In the genomic region with DNA sequence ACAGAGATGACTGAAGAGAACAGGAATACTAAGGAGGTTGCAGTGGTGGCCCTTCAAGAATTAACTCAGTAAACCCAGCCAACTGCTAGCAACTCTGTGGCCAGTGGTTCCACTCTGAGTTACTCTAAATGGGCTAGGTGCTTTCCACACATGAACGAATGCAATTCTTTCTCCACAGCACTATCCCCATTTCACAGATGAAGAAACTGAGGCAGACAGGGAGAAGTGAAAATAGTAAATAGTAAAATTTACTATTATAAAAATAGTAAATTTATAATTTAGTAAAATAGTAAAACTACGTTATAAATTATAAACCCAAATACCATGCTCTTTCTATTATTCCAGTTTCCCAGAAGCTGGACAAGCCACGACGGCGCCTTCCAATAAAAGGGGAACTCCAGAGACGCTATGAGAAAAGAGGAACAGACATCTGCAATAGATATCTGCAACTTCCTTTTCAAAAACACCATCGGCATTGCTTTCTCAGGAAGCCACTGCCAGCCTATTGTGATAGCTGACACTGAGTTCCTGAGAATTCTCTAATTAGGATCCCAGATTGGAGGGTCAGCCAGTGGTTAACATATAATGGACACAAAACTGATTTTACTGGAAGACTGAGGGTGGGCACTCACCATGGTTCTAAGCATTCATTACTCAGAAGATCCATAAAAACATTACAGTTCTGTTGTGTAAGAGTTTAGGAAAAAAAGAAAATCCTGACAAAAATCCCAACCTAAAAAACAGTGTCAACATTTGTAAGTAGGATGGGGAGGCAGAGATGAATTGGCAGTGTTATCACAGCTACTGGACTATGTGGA, we compare ENCODE assay signal across 10 cellular contexts. TPM values are rescaled to one million over a fixed set of nuclear protein-coding genes. Genes with fewer than 3 reads are reported as not detected.
A peak's percentile ranks its signal among the peaks of the same experiment; 100 is the strongest.
DNase-seq lines count a peak whose midpoint lies in the region; ATAC-seq lines count a peak whose summit lies in the region.
"Had no signal": no experiment of that assay in that cellular context is flagged by ENCODE, and none has a peak within 500 bp of the region (broad histone marks: within the 10 kb centered on the region; RNA-seq: fewer than 3 reads in every experiment).

No MANE protein-coding gene starts in this region.

- no peaks in the 10 kb centered on the region for H3K27me3 Mint-ChIP-seq in activated T-helper 1 cell treated with anti-CD3 and anti-CD28 coated beads, Interleukin-12 subunit alpha, Interleukin-12 subunit beta, Interleukin-2, Interleukin-4 antibody, amounts not matched to agents 30 ng/mL and 10 ng/mL and 1 ng/mL, durations not matched to agents 14 hours and 24 hours and 36 hours (ENCODE audit: insufficient read depth)

- ATAC-seq in HG02852 (IDR thresholded peaks at IDR 0.05; ENCODE audit: unreplicated experiment) (peak; percentile 41), HG03095 (IDR thresholded peaks at IDR 0.05; ENCODE audit: unreplicated experiment) (no peak)

- no peaks in the 10 kb centered on the region for H3K9me3 Mint-ChIP-seq in activated T-helper 1 cell treated with anti-CD3 and anti-CD28 coated beads, Interleukin-12 subunit alpha, Interleukin-12 subunit beta, Interleukin-2, Interleukin-4 antibody, amounts not matched to agents 30 ng/mL and 10 ng/mL and 1 ng/mL, durations not matched to agents 14 hours and 24 hours and 36 hours

- peak overlapping the region; percentile 81 for H3K27ac Mint-ChIP-seq in activated T-helper 1 cell treated with anti-CD3 and anti-CD28 coated beads, Interleukin-12 subunit alpha, Interleukin-12 subunit beta, Interleukin-2, Interleukin-4 antibody, amounts not matched to agents 30 ng/mL and 10 ng/mL and 1 ng/mL, durations not matched to agents 14 hours and 24 hours and 36 hours

- peak overlapping the region; percentile 52 for H3K4me3 Mint-ChIP-seq in activated T-helper 1 cell treated with anti-CD3 and anti-CD28 coated beads, Interleukin-12 subunit alpha, Interleukin-12 subunit beta, Interleukin-2, Interleukin-4 antibody, amounts not matched to agents 30 ng/mL and 10 ng/mL and 1 ng/mL, durations not matched to agents 14 hours and 24 hours and 36 hours

- intact Hi-C loops in activated T-helper 1 cell treated with anti-CD3 and anti-CD28 coated beads, Interleukin-12 subunit alpha, Interleukin-12 subunit beta, Interleukin-2, Interleukin-4 antibody, amounts not matched to agents 30 ng/mL and 10 ng/mL and 1 ng/mL, durations not matched to agents 14 hours and 24 hours and 36 hours (cut with micrococcal nuclease) = loop anchor here (1.0 kb wide), 4 partner anchors 12 to 51 kb away; a partner anchor contains a TSS

- peaks cover 89% of the 10 kb centered on the region for H3K4me1 Mint-ChIP-seq in activated T-helper 1 cell treated with anti-CD3 and anti-CD28 coated beads, Interleukin-12 subunit alpha, Interleukin-12 subunit beta, Interleukin-2, Interleukin-4 antibody, amounts not matched to agents 30 ng/mL and 10 ng/mL and 1 ng/mL, durations not matched to agents 14 hours and 24 hours and 36 hours (ENCODE audit: low read depth)

- peaks cover 41% of the 10 kb centered on the region for H3K36me3 Mint-ChIP-seq in activated T-helper 1 cell treated with anti-CD3 and anti-CD28 coated beads, Interleukin-12 subunit alpha, Interleukin-12 subunit beta, Interleukin-2, Interleukin-4 antibody, amounts not matched to agents 30 ng/mL and 10 ng/mL and 1 ng/mL, durations not matched to agents 14 hours and 24 hours and 36 hours (ENCODE audit: low read depth)

- DNase-seq in Ammon's horn (ENCODE audit: low spot score) (peak; percentile 36), lung microvascular endothelial cell (ENCODE audit: low read depth in 2 of 2) (peak; percentile 55 to 75), NCI-H1436 treated with DMSO at 0.1 percent for 48 hours (lab: John Stamatoyannopoulos, UW) (no peak), NCI-H69 (lab: John Stamatoyannopoulos, UW) (no peak), RPMI8226 (no peak)
- no peak for DNase-seq in activated T-helper 1 cell treated with anti-CD3 and anti-CD28 coated beads, Interleukin-12 subunit alpha, Interleukin-12 subunit beta, Interleukin-2, Interleukin-4 antibody, amounts not matched to agents 30 ng/mL and 10 ng/mL and 1 ng/mL, durations not matched to agents 14 hours and 24 hours and 36 hours (ENCODE audit: low spot score)
- DNase-seq: DMS53, nucleus accumbens had no signal

RNA-seq across cellular contexts. Expression of a gene that starts 16.2 kb away (rescaled TPM):
- total RNA-seq in activated T-helper 1 cell treated with anti-CD3 and anti-CD28 coated beads, Interleukin-12 subunit alpha, Interleukin-12 subunit beta, Interleukin-2, Interleukin-4 antibody, amounts not matched to agents 30 ng/mL and 10 ng/mL and 1 ng/mL, durations not matched to agents 14 hours and 24 hours and 36 hours = 295 and 297 TPM in 2 replicates
- total RNA-seq in lung microvascular endothelial cell = 263 and 278 TPM in 2 replicates

RNA-seq across cellular contexts. Expression of a gene that starts 47.7 kb away (rescaled TPM):
- 2.2 and 2.6 TPM in 2 replicates for total RNA-seq in activated T-helper 1 cell treated with anti-CD3 and anti-CD28 coated beads, Interleukin-12 subunit alpha, Interleukin-12 subunit beta, Interleukin-2, Interleukin-4 antibody, amounts not matched to agents 30 ng/mL and 10 ng/mL and 1 ng/mL, durations not matched to agents 14 hours and 24 hours and 36 hours
- total RNA-seq in lung microvascular endothelial cell = 2.0 and 4.4 TPM in 2 replicates

Comparison
In these comparisons a context has a peak if more than half of its experiments do, and no peak if none do; other contexts are left out.
1. DNase-seq: peak in Ammon's horn (single experiment) and lung microvascular endothelial cell (2 of 2); none in activated T-helper 1 cell treated with anti-CD3 and anti-CD28 coated beads, Interleukin-12 subunit alpha, Interleukin-12 subunit beta, Interleukin-2, Interleukin-4 antibody, amounts not matched to agents 30 ng/mL and 10 ng/mL and 1 ng/mL, durations not matched to agents 14 hours and 24 hours and 36 hours (single experiment), NCI-H1436 treated with DMSO at 0.1 percent for 48 hours (single experiment), NCI-H69 (single experiment) and RPMI8226 (single experiment).